8 cellular contexts compared by ENCODE assay signal in the genomic region with DNA sequence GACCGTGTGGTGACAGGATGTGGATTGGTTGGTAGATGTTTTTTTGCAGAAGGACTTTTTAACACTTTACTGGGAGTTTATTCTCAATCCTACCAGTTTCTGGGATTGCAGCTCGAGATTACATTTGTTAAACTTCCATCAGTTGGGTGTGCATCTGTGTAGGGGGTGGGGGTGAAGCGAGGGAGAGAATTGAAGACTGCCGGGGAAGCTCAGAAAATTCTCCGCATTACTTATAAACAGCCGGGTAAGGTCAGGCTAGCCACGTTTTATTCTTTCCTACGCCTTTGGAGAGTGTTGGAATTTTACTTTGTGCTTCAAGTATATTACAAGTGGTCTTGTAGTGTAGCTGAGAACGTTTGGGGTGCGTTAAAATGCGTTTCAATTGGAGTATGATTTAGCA. TPM values are rescaled to one million over a fixed set of nuclear protein-coding genes. Genes with fewer than 3 reads are reported as not detected.
DNase-seq lines count a peak whose midpoint lies in the region; ATAC-seq and TF ChIP-seq lines count a peak whose summit lies in the region.

No MANE protein-coding gene starts in this region.

- peak; percentile 7; the same call in 2 of the 3 replicates for ATAC-seq in DND-41 (ENCODE audit: insufficient read depth, low read depth)

- DNase-seq in DND-41: no peak
- DNase-seq in NCI-H526 treated with DMSO at 0.1 percent for 48 hours (lab: John Stamatoyannopoulos, UW): peak; percentile 24
- DNase-seq in ureter (ENCODE audit: low spot score): no peak
- DNase-seq in putamen (ENCODE audit: low spot score): no peak
- no peak for DNase-seq in OCI-M2 (lab: John Stamatoyannopoulos, UW; ENCODE audit: unreplicated experiment)
- DNase-seq in NCI-H69 (lab: John Stamatoyannopoulos, UW): no peak

- TF ChIP-seq CTCF in DND-41 (IDR thresholded peaks at IDR 0.05; ENCODE audit: borderline replicate concordance, extremely low read depth, low read length, poor library complexity, severe bottlenecking): no peak
- no peak for TF ChIP-seq CTCF in neutrophil (IDR thresholded peaks at IDR 0.05)

- peaks cover 38% of the 10 kb centered on the region for H4K20me1 ChIP-seq in DND-41 (ENCODE audit: insufficient read depth, low read length)

- H3K36me3 ChIP-seq in DND-41 (ENCODE audit: insufficient read depth, low read length): no peaks in the 10 kb centered on the region
- no peaks in the 10 kb centered on the region for H3K36me3 ChIP-seq in endocrine pancreas (ENCODE audit: control insufficient read depth, insufficient read depth, low read length)
- no peaks in the 10 kb centered on the region for H3K36me3 ChIP-seq in neutrophil

- H3K4me2 ChIP-seq in DND-41 (ENCODE audit: insufficient read depth, low read length): peak overlapping the region; percentile 87

- peak overlapping the region; percentile 63 for H2AFZ ChIP-seq in DND-41 (ENCODE audit: low read depth, low read length)

- peaks cover 34% of the 10 kb centered on the region for H3K4me1 ChIP-seq in DND-41 (ENCODE audit: insufficient read depth, low read length)
- H3K4me1 ChIP-seq in endocrine pancreas (ENCODE audit: control insufficient read depth, insufficient read depth, low read length): peaks cover 28% of the 10 kb centered on the region
- H3K4me1 ChIP-seq in neutrophil (ENCODE audit: control insufficient read depth in 1 of 2, insufficient read depth in 1 of 2, low read depth in 1 of 2, low read length in 1 of 2): peaks cover 9 to 17% of the 10 kb centered on the region in 2 experiments

- H3K9ac ChIP-seq in DND-41 (ENCODE audit: low read depth, low read length) (peak overlapping the region; percentile 72), endocrine pancreas (ENCODE audit: control insufficient read depth, insufficient read depth, low read length) (peak overlapping the region; percentile 94)

- H3K4me3 ChIP-seq in DND-41 (ENCODE audit: low read depth in 1 of 2, low read length in 2 of 2) (peak overlapping the region; percentile 38 to 70), endocrine pancreas (ENCODE audit: control insufficient read depth, insufficient read depth, low read length) (peak overlapping the region; percentile 100), neutrophil (ENCODE audit: low read depth in 1 of 2, low read length in 1 of 2) (peak overlapping the region; percentile 24 to 47)

- H3K27ac ChIP-seq in DND-41 (ENCODE audit: low read length): peak overlapping the region; percentile 6
- no peak overlapping the region for H3K27ac ChIP-seq in neutrophil

- H3K27me3 ChIP-seq in DND-41 (ENCODE audit: insufficient read depth, low read length, poor library complexity): peaks cover 36% of the 10 kb centered on the region
- H3K27me3 ChIP-seq in endocrine pancreas (ENCODE audit: control insufficient read depth, insufficient read depth, low read length): no peaks in the 10 kb centered on the region
- peaks cover 78% of the 10 kb centered on the region for H3K27me3 ChIP-seq in neutrophil

- peaks cover 45% of the 10 kb centered on the region for H3K79me2 ChIP-seq in DND-41 (ENCODE audit: insufficient read depth, low read length)

- H3K9me3 ChIP-seq in DND-41 (ENCODE audit: insufficient read depth, low read length, severe bottlenecking) (no peaks in the 10 kb centered on the region), endocrine pancreas (ENCODE audit: control insufficient read depth, low read length) (no peaks in the 10 kb centered on the region), neutrophil (no peaks in the 10 kb centered on the region)

RNA-seq across cellular contexts. Expression of gene PALS2, which starts 1.1 kb away (rescaled TPM):
- 19.8 TPM for total RNA-seq in ureter

Comparison
In these comparisons a context has a peak if more than half of its experiments do, and no peak if none do; other contexts are left out.
1. H3K4me3 ChIP-seq: peak in every context shown above with its lines; median percentile 100 in endocrine pancreas; 54 in DND-41; 36 in neutrophil.